ENCODE assay signal across 1 cellular context in the genomic region with DNA sequence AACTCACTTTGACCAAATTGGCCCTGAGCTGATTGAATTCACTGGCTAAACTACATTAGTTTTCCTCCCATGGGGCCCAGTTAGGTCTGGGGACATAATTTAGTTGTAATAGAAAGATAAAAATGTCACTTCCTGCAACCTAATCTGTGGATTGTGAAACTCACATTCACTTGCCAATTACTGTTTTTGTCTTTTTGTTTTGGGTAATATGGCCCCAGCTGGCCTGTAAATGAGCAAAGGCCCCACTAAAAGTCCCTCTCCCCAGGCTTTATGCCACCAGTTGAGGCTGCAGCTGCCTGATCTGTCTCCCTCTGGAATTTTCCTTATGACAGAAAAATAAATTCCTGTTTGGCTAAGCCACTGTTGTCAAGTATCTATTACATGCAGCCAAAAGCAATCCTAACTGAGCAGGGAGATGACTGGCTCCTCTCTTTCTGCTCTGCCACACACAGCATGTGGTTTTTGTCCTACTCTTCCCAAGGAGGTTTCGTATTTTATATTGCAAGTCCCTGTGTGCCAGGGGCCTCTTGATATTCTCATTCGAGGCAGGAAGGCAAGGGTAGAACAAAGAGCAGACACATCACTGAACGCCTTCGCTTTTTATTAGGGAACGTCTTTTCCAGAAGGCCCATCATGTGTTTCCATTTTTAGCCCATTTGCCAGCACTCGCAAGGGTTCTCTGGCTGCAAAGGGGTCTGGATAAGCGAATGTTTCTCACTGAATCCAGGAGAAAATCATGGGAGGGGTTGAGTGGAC.
TF ChIP-seq lines count a peak whose summit lies in the region.

No MANE protein-coding gene starts in this region.

TF ChIP-seq in GM23338, 12 proteins besides CTCF, POLR2A, EP300 and RAD21 (continued from another document):
- TF ChIP-seq, protein P1, sequence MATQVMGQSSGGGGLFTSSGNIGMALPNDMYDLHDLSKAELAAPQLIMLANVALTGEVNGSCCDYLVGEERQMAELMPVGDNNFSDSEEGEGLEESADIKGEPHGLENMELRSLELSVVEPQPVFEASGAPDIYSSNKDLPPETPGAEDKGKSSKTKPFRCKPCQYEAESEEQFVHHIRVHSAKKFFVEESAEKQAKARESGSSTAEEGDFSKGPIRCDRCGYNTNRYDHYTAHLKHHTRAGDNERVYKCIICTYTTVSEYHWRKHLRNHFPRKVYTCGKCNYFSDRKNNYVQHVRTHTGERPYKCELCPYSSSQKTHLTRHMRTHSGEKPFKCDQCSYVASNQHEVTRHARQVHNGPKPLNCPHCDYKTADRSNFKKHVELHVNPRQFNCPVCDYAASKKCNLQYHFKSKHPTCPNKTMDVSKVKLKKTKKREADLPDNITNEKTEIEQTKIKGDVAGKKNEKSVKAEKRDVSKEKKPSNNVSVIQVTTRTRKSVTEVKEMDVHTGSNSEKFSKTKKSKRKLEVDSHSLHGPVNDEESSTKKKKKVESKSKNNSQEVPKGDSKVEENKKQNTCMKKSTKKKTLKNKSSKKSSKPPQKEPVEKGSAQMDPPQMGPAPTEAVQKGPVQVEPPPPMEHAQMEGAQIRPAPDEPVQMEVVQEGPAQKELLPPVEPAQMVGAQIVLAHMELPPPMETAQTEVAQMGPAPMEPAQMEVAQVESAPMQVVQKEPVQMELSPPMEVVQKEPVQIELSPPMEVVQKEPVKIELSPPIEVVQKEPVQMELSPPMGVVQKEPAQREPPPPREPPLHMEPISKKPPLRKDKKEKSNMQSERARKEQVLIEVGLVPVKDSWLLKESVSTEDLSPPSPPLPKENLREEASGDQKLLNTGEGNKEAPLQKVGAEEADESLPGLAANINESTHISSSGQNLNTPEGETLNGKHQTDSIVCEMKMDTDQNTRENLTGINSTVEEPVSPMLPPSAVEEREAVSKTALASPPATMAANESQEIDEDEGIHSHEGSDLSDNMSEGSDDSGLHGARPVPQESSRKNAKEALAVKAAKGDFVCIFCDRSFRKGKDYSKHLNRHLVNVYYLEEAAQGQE (IDR thresholded peaks at IDR 0.05; ENCODE audit: unreplicated experiment) = no peak
- no peak for TF ChIP-seq STAT1 (IDR thresholded peaks at IDR 0.05; ENCODE audit: unreplicated experiment)
- TF ChIP-seq EZH2 (IDR thresholded peaks at IDR 0.05; ENCODE audit: low read depth, unreplicated experiment) = no peak
- TF ChIP-seq, protein P2, sequence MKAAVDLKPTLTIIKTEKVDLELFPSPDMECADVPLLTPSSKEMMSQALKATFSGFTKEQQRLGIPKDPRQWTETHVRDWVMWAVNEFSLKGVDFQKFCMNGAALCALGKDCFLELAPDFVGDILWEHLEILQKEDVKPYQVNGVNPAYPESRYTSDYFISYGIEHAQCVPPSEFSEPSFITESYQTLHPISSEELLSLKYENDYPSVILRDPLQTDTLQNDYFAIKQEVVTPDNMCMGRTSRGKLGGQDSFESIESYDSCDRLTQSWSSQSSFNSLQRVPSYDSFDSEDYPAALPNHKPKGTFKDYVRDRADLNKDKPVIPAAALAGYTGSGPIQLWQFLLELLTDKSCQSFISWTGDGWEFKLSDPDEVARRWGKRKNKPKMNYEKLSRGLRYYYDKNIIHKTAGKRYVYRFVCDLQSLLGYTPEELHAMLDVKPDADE (IDR thresholded peaks at IDR 0.05) = no peak
- TF ChIP-seq, protein P3, sequence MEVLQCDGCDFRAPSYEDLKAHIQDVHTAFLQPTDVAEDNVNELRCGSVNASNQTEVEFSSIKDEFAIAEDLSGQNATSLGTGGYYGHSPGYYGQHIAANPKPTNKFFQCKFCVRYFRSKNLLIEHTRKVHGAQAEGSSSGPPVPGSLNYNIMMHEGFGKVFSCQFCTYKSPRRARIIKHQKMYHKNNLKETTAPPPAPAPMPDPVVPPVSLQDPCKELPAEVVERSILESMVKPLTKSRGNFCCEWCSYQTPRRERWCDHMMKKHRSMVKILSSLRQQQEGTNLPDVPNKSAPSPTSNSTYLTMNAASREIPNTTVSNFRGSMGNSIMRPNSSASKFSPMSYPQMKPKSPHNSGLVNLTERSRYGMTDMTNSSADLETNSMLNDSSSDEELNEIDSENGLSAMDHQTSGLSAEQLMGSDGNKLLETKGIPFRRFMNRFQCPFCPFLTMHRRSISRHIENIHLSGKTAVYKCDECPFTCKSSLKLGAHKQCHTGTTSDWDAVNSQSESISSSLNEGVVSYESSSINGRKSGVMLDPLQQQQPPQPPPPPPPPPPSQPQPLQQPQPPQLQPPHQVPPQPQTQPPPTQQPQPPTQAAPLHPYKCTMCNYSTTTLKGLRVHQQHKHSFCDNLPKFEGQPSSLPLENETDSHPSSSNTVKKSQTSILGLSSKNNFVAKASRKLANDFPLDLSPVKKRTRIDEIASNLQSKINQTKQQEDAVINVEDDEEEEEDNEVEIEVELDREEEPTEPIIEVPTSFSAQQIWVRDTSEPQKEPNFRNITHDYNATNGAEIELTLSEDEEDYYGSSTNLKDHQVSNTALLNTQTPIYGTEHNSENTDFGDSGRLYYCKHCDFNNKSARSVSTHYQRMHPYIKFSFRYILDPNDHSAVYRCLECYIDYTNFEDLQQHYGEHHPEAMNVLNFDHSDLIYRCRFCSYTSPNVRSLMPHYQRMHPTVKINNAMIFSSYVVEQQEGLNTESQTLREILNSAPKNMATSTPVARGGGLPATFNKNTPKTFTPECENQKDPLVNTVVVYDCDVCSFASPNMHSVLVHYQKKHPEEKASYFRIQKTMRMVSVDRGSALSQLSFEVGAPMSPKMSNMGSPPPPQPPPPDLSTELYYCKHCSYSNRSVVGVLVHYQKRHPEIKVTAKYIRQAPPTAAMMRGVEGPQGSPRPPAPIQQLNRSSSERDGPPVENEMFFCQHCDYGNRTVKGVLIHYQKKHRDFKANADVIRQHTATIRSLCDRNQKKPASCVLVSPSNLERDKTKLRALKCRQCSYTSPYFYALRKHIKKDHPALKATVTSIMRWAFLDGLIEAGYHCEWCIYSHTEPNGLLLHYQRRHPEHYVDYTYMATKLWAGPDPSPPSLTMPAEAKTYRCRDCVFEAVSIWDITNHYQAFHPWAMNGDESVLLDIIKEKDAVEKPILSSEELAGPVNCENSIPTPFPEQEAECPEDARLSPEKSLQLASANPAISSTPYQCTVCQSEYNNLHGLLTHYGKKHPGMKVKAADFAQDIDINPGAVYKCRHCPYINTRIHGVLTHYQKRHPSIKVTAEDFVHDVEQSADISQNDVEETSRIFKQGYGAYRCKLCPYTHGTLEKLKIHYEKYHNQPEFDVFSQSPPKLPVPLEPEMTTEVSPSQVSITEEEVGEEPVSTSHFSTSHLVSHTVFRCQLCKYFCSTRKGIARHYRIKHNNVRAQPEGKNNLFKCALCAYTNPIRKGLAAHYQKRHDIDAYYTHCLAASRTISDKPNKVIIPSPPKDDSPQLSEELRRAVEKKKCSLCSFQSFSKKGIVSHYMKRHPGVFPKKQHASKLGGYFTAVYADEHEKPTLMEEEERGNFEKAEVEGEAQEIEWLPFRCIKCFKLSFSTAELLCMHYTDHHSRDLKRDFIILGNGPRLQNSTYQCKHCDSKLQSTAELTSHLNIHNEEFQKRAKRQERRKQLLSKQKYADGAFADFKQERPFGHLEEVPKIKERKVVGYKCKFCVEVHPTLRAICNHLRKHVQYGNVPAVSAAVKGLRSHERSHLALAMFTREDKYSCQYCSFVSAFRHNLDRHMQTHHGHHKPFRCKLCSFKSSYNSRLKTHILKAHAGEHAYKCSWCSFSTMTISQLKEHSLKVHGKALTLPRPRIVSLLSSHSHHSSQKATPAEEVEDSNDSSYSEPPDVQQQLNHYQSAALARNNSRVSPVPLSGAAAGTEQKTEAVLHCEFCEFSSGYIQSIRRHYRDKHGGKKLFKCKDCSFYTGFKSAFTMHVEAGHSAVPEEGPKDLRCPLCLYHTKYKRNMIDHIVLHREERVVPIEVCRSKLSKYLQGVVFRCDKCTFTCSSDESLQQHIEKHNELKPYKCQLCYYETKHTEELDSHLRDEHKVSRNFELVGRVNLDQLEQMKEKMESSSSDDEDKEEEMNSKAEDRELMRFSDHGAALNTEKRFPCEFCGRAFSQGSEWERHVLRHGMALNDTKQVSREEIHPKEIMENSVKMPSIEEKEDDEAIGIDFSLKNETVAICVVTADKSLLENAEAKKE (CRISPR knock-in tag; IDR thresholded peaks at IDR 0.05) = no peak
- no peak for TF ChIP-seq NANOG (IDR thresholded peaks at IDR 0.05; ENCODE audit: borderline replicate concordance)
- TF ChIP-seq CREB1 (CRISPR knock-in tag; IDR thresholded peaks at IDR 0.05; ENCODE audit: low read depth) = no peak
- no peak for TF ChIP-seq POLR2AphosphoS5 (IDR thresholded peaks at IDR 0.05; ENCODE audit: low read depth)
- TF ChIP-seq JUNB (IDR thresholded peaks at IDR 0.05; ENCODE audit: unreplicated experiment) = no peak
